13 cellular contexts compared by ENCODE assay signal in the genomic region with DNA sequence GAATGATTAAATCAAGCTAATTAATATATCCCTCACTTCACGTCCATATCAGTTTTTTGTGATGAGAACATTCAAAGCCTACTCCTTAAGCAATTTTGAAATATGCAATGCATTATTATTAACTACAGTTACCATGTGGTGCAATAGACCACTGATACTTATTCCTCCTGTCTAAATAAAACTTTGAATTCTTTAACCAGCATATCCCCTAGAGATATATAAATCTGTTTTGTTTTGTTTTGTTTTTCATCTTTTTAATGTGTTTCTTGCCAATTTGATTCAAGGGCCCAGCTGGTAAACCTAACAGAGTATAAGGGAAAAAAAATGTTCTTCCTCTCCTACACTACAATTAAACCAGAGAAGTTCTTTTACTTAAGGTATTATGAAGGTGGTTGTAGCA.
"Had no signal": no experiment of that assay in that cellular context is flagged by ENCODE, and none has a peak within 500 bp of the region (broad histone marks: within the 10 kb centered on the region; RNA-seq: fewer than 3 reads in every experiment).

No MANE protein-coding gene starts in this region.

- H3K27me3 Mint-ChIP-seq: activated CD4-positive, alpha-beta memory T cell treated with anti-CD3 and anti-CD28 coated beads, Interleukin-2, amount 10 ng/mL, durations not matched to agents 7 days and 5 days; central memory CD8-positive, alpha-beta T cell; dendritic cell treated with granulocyte-macrophage colony-stimulating factor and Interleukin-4, amounts not matched to agents 40 ng/mL and 50 ng/mL, for 4 days; effector memory CD8-positive, alpha-beta T cell; memory B cell had no signal

- H3K4me1 ChIP-seq: heart left ventricle, left lung, stomach had no signal

- H3K27me3 ChIP-seq: heart left ventricle, left lung, stomach had no signal

- DNase-seq: activated CD4-positive, alpha-beta memory T cell treated with anti-CD3 and anti-CD28 coated beads, Interleukin-2, amount 10 ng/mL, durations not matched to agents 7 days and 5 days; activated CD8-positive, alpha-beta memory T cell treated with anti-CD3 and anti-CD28 coated beads, Interleukin-2, amount 50 U/mL, for 4 hours; effector memory CD8-positive, alpha-beta T cell; heart left ventricle; left lung; nephron progenitor cell; stimulated activated CD4-positive, alpha-beta T cell treated with anti-CD3 and anti-CD28 coated beads, Interleukin-4, amount 100 ng/mL, for 4 hours; stomach; T1000 had no signal

- H3K27ac Mint-ChIP-seq: activated CD4-positive, alpha-beta memory T cell treated with anti-CD3 and anti-CD28 coated beads, Interleukin-2, amount 10 ng/mL, durations not matched to agents 7 days and 5 days; dendritic cell treated with granulocyte-macrophage colony-stimulating factor and Interleukin-4, amounts not matched to agents 40 ng/mL and 50 ng/mL, for 4 days; effector memory CD8-positive, alpha-beta T cell; memory B cell; nephron progenitor cell had no signal

- H3K36me3 ChIP-seq: heart left ventricle, left lung, stomach, thoracic aorta had no signal

- H3K4me1 Mint-ChIP-seq: activated CD4-positive, alpha-beta memory T cell treated with anti-CD3 and anti-CD28 coated beads, Interleukin-2, amount 10 ng/mL, durations not matched to agents 7 days and 5 days; central memory CD8-positive, alpha-beta T cell; nephron progenitor cell had no signal

- H3K4me3 Mint-ChIP-seq: activated CD4-positive, alpha-beta memory T cell treated with anti-CD3 and anti-CD28 coated beads, Interleukin-2, amount 10 ng/mL, durations not matched to agents 7 days and 5 days; central memory CD8-positive, alpha-beta T cell; dendritic cell treated with granulocyte-macrophage colony-stimulating factor and Interleukin-4, amounts not matched to agents 40 ng/mL and 50 ng/mL, for 4 days; effector memory CD8-positive, alpha-beta T cell; memory B cell; nephron progenitor cell had no signal

- H3K36me3 Mint-ChIP-seq: memory B cell had no signal

- H3K9me3 Mint-ChIP-seq: activated CD4-positive, alpha-beta memory T cell treated with anti-CD3 and anti-CD28 coated beads, Interleukin-2, amount 10 ng/mL, durations not matched to agents 7 days and 5 days; effector memory CD8-positive, alpha-beta T cell; memory B cell; nephron progenitor cell had no signal

- ATAC-seq: effector memory CD8-positive, alpha-beta T cell; heart left ventricle; left lung had no signal

- H3K27ac ChIP-seq: heart left ventricle, left lung, thoracic aorta had no signal

- H3K9me3 ChIP-seq: heart left ventricle, left lung, stomach, thoracic aorta had no signal

- H3K4me3 ChIP-seq: heart left ventricle, left lung, stomach, thoracic aorta had no signal
